Comparison of ENCODE assay signal across 8 cellular contexts in the genomic region with DNA sequence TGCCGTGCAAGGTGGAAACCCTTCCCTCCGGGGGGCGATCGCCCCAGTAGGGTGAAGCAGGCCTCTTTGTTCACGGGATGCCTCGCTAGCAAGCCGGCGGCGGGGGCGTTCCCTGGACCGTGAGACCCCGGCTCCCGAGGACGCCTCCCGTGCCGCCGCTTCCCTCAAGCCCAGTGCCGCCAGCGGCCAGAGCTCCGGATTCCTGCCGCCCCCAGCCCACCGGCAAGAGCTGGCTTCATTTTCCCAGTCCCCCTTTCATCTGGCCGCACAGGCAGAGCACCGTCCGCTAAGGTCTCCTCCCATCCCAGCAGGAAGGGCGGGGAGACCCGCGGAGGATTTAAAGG. TPM values are rescaled to one million over a fixed set of nuclear protein-coding genes. Genes with fewer than 3 reads are reported as not detected.
DNase-seq lines count a peak whose midpoint lies in the region; ATAC-seq and TF ChIP-seq lines count a peak whose summit lies in the region.

No MANE protein-coding gene starts in this region.

- peaks cover 13% of the 10 kb centered on the region for H3K4me1 ChIP-seq in mucosa of descending colon (ENCODE audit: low read depth)
- peaks cover 0 to 20% (median 11%) of the 10 kb centered on the region in 4 donors for H3K4me1 ChIP-seq in tibial artery

- H3K4me3 ChIP-seq in WERI-Rb-1 (ENCODE audit: low read depth, low read length) (peak overlapping the region; percentile 70), choroid plexus epithelial cell (ENCODE audit: low read depth, low read length) (peak overlapping the region; percentile 67), mucosa of descending colon (peak overlapping the region; percentile 22), tibial artery (peak overlapping the region; percentile 74 to 85)

- no peak for TF ChIP-seq CTCF in WERI-Rb-1 (IDR thresholded peaks at IDR 0.05; ENCODE audit: low read depth, low read length)
- TF ChIP-seq CTCF in choroid plexus epithelial cell (conservative IDR thresholded peaks at IDR 0.05; ENCODE audit: low read depth, low read length), result no peak
- no peak for TF ChIP-seq CTCF in mucosa of descending colon (IDR thresholded peaks at IDR 0.05)
- TF ChIP-seq CTCF in tibial artery (IDR thresholded peaks at IDR 0.05), result peak in 1 of 2 experiments; percentile 40

- H3K27ac ChIP-seq in WERI-Rb-1, result peak overlapping the region; percentile 79
- H3K27ac ChIP-seq in tibial artery, result peak overlapping the region; percentile 78 to 81

- DNase-seq in DMS153 treated with DMSO at 0.1 percent for 48 hours (lab: John Stamatoyannopoulos, UW; ENCODE audit: unreplicated experiment) (peak; percentile 79), DMS153 (lab: John Stamatoyannopoulos, UW) (no peak), WERI-Rb-1 (peak; percentile 39), choroid plexus epithelial cell (ENCODE audit: low read depth) (no peak), mucosa of descending colon (no peak), tibial artery (peak in 1 of 2 donors; percentile 76)

- peak; percentile 23 for ATAC-seq in HG03025 (IDR thresholded peaks at IDR 0.05; ENCODE audit: low FRiP score, unreplicated experiment)
- no peak for ATAC-seq in mucosa of descending colon
- no peak for ATAC-seq in GM21576 (IDR thresholded peaks at IDR 0.05; ENCODE audit: unreplicated experiment)

- H3K27me3 ChIP-seq in WERI-Rb-1 (ENCODE audit: insufficient read depth, low read depth, severe bottlenecking) (no peaks in the 10 kb centered on the region), tibial artery (no peaks in the 10 kb centered on the region)

- no peaks in the 10 kb centered on the region for H3K9me3 ChIP-seq in WERI-Rb-1 (ENCODE audit: severe bottlenecking)
- no peaks in the 10 kb centered on the region for H3K9me3 ChIP-seq in mucosa of descending colon
- no peaks in the 10 kb centered on the region for H3K9me3 ChIP-seq in tibial artery

- H3K36me3 ChIP-seq in WERI-Rb-1 (no peaks in the 10 kb centered on the region), mucosa of descending colon (ENCODE audit: low read depth) (no peaks in the 10 kb centered on the region), tibial artery (no peaks in the 10 kb centered on the region)

- intact Hi-C loops in mucosa of descending colon (cut with DNase I, micrococcal nuclease) (no loop called here), tibial artery (cut with DNase I; ENCODE audit: low total_unique reads) (no loop called here)

RNA-seq across cellular contexts. Expression of a gene that starts 16.3 kb away (rescaled TPM):
- 10 to 100 TPM; 15.4 to 16.7 (median 16.4) TPM for total RNA-seq in mucosa of descending colon

Comparison
In these comparisons a context has a peak if more than half of its experiments do, and no peak if none do; other contexts are left out.
1. DNase-seq: peak in DMS153 treated with DMSO at 0.1 percent for 48 hours (single experiment) and WERI-Rb-1 (single experiment); none in DMS153 (single experiment), choroid plexus epithelial cell (single experiment) and mucosa of descending colon (0 of 3).
2. H3K4me3 ChIP-seq: peak in every context shown above with its lines; median percentile 80 in tibial artery; 70 in WERI-Rb-1; 67 in choroid plexus epithelial cell; 22 in mucosa of descending colon.